ENCODE assay signal across 3 cellular contexts in the genomic region with DNA sequence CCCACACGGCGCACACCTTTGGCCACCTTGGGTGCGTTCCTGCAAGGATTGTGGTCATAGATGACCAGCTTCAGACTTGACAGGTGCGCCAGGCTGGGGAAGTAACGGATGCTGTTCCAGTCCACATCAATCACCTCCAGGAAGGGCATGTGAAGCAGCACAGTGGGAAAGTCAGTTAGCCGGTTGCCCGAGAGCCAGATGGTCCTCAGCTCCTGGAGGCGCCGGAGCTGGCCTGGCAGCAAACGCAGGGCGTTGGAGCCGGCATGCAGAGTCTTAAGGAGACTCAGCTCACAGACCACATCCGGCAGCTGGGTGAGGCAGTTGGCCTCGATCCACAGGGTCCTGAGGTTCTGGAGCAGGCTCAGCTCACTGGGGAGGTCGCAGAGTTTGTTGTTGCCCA.
TF ChIP-seq lines count a peak whose summit lies in the region.

No MANE protein-coding gene starts in this region.

TF ChIP-seq in GM23338, 12 proteins besides CTCF, POLR2A, EP300 and RAD21 (continues in another document):
- TF ChIP-seq, protein P1, sequence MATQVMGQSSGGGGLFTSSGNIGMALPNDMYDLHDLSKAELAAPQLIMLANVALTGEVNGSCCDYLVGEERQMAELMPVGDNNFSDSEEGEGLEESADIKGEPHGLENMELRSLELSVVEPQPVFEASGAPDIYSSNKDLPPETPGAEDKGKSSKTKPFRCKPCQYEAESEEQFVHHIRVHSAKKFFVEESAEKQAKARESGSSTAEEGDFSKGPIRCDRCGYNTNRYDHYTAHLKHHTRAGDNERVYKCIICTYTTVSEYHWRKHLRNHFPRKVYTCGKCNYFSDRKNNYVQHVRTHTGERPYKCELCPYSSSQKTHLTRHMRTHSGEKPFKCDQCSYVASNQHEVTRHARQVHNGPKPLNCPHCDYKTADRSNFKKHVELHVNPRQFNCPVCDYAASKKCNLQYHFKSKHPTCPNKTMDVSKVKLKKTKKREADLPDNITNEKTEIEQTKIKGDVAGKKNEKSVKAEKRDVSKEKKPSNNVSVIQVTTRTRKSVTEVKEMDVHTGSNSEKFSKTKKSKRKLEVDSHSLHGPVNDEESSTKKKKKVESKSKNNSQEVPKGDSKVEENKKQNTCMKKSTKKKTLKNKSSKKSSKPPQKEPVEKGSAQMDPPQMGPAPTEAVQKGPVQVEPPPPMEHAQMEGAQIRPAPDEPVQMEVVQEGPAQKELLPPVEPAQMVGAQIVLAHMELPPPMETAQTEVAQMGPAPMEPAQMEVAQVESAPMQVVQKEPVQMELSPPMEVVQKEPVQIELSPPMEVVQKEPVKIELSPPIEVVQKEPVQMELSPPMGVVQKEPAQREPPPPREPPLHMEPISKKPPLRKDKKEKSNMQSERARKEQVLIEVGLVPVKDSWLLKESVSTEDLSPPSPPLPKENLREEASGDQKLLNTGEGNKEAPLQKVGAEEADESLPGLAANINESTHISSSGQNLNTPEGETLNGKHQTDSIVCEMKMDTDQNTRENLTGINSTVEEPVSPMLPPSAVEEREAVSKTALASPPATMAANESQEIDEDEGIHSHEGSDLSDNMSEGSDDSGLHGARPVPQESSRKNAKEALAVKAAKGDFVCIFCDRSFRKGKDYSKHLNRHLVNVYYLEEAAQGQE (IDR thresholded peaks at IDR 0.05; ENCODE audit: unreplicated experiment), result no peak
- TF ChIP-seq EZH2phosphoT487 (IDR thresholded peaks at IDR 0.05; ENCODE audit: unreplicated experiment), result no peak

TF ChIP-seq in H1, 55 proteins besides CTCF, POLR2A, EP300 and RAD21:
- no peak for TF ChIP-seq SIRT6 (IDR thresholded peaks at IDR 0.05; ENCODE audit: low read length)
- TF ChIP-seq ZNF274 (IDR thresholded peaks at IDR 0.05; ENCODE audit: borderline replicate concordance, extremely low read depth, low read length), result no peak
- no peak for TF ChIP-seq HDAC6 (IDR thresholded peaks at IDR 0.05; ENCODE audit: low read depth, low read length)
- TF ChIP-seq EZH2 (IDR thresholded peaks at IDR 0.05; ENCODE audit: low read depth, low read length, severe bottlenecking), result no peak
- no peak for TF ChIP-seq CTBP2 (IDR thresholded peaks at IDR 0.05; ENCODE audit: borderline replicate concordance, insufficient read depth, insufficient read length, low read length)
- TF ChIP-seq GABPA (IDR thresholded peaks at IDR 0.05; ENCODE audit: borderline replicate concordance, insufficient read depth, low read length), result no peak
- no peak for TF ChIP-seq SRF (IDR thresholded peaks at IDR 0.05; ENCODE audit: low read depth, low read length)
- TF ChIP-seq MAFK (IDR thresholded peaks at IDR 0.05; ENCODE audit: low read depth, low read length), result no peak
- TF ChIP-seq, protein P2, sequence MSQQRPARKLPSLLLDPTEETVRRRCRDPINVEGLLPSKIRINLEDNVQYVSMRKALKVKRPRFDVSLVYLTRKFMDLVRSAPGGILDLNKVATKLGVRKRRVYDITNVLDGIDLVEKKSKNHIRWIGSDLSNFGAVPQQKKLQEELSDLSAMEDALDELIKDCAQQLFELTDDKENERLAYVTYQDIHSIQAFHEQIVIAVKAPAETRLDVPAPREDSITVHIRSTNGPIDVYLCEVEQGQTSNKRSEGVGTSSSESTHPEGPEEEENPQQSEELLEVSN (IDR thresholded peaks at IDR 0.05), result no peak
- no peak for TF ChIP-seq ATF2 (IDR thresholded peaks at IDR 0.05; ENCODE audit: low read length)
- TF ChIP-seq NRF1 (IDR thresholded peaks at IDR 0.05; ENCODE audit: low read depth, low read length), result no peak
- TF ChIP-seq CHD1 (IDR thresholded peaks at IDR 0.05; ENCODE audit: low read depth, low read length), result no peak
- no peak for TF ChIP-seq SIX5 (IDR thresholded peaks at IDR 0.05; ENCODE audit: low read depth, low read length)
- TF ChIP-seq CHD2 (IDR thresholded peaks at IDR 0.05; ENCODE audit: low read length), result no peak
- no peak for TF ChIP-seq PHF8 (conservative IDR thresholded peaks at IDR 0.05; ENCODE audit: low read depth, low read length)
- no peak for TF ChIP-seq ATF3 (IDR thresholded peaks at IDR 0.05; ENCODE audit: insufficient read depth, low read depth, low read length)
- no peak for TF ChIP-seq FOSL1 (IDR thresholded peaks at IDR 0.05; ENCODE audit: insufficient read depth, low read depth, low read length)
- no peak for TF ChIP-seq BACH1 (IDR thresholded peaks at IDR 0.05; ENCODE audit: low read length)
TF ChIP-seq in H1: peak in this region for 0.

TF ChIP-seq in HEK293T, 16 proteins besides CTCF, POLR2A, EP300 and RAD21:
- TF ChIP-seq FOXK2 (IDR thresholded peaks at IDR 0.05) (no peak), HDGF (IDR thresholded peaks at IDR 0.05; ENCODE audit: borderline replicate concordance) (no peak), SP1 (IDR thresholded peaks at IDR 0.05) (no peak), NFRKB (IDR thresholded peaks at IDR 0.05) (no peak), CTBP1 (IDR thresholded peaks at IDR 0.05; ENCODE audit: borderline replicate concordance) (no peak), TARDBP (IDR thresholded peaks at IDR 0.05) (no peak), ARNT (IDR thresholded peaks at IDR 0.05) (no peak)
- TF ChIP-seq, protein P3, sequence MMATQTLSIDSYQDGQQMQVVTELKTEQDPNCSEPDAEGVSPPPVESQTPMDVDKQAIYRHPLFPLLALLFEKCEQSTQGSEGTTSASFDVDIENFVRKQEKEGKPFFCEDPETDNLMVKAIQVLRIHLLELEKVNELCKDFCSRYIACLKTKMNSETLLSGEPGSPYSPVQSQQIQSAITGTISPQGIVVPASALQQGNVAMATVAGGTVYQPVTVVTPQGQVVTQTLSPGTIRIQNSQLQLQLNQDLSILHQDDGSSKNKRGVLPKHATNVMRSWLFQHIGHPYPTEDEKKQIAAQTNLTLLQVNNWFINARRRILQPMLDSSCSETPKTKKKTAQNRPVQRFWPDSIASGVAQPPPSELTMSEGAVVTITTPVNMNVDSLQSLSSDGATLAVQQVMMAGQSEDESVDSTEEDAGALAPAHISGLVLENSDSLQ (IDR thresholded peaks at IDR 0.05), result no peak
